Comparison of ENCODE assay signal across 23 cellular contexts in genomic region chr2:228767196-228767595, GRCh38.
DNase-seq lines count a peak whose midpoint lies in the region; ATAC-seq and TF ChIP-seq lines count a peak whose summit lies in the region.
"Had no signal": no experiment of that assay in that cellular context is flagged by ENCODE, and none has a peak within 500 bp of the region (broad histone marks: within the 10 kb centered on the region; RNA-seq: fewer than 3 reads in every experiment).

No MANE protein-coding gene starts in this region.

- H3K27ac ChIP-seq in heart left ventricle (no peak overlapping the region), right atrium auricular region (peak overlapping the region in 1 of 2 donors; percentile 37), heart right ventricle (no peak overlapping the region)
- H3K27ac ChIP-seq: A549, upper lobe of right lung had no signal

- DNase-seq in heart left ventricle (no peak), right atrium auricular region (ENCODE audit: low spot score) (no peak), astrocyte of the cerebellum (ENCODE audit: low read depth) (peak; percentile 37), heart right ventricle (no peak), NCI-H187 (lab: John Stamatoyannopoulos, UW) (no peak), KG1 (lab: John Stamatoyannopoulos, UW) (no peak), HuH-7.5 (ENCODE audit: low spot score) (no peak)
- DNase-seq: activated CD8-positive, alpha-beta T cell treated with anti-CD3 and anti-CD28 coated beads for 36 hours; activated T-cell treated with anti-CD3 and anti-CD28 coated beads, Interleukin-2, amount 50 U/mL, for 72 hours; CD8-positive, alpha-beta T cell; cerebellar nuclear complex; DMS79 treated with DMSO at 0.1 percent for 48 hours; immature natural killer cell; MV-4-11; naive thymus-derived CD8-positive, alpha-beta T cell; NCI-H2081; NCI-H510A treated with DMSO at 0.1 percent for 48 hours; SHP77; stimulated activated naive CD4-positive, alpha-beta T cell; upper lobe of right lung had no signal

- H3K36me3 ChIP-seq in heart left ventricle (no peaks in the 10 kb centered on the region), right atrium auricular region (no peaks in the 10 kb centered on the region), heart right ventricle (no peaks in the 10 kb centered on the region)
- H3K36me3 ChIP-seq: upper lobe of right lung had no signal

- peak; percentile 46 to 81 (median 58) for ATAC-seq in heart left ventricle
- peak in 6 of 8 donors; percentile 41 to 86 (median 63) for ATAC-seq in heart right ventricle
- ATAC-seq in HG03108 (IDR thresholded peaks at IDR 0.05; ENCODE audit: unreplicated experiment), result no peak
- ATAC-seq: A549; activated CD8-positive, alpha-beta T cell treated with anti-CD3 and anti-CD28 coated beads for 36 hours; activated T-cell treated with anti-CD3 and anti-CD28 coated beads, Interleukin-2, amount 50 U/mL, for 72 hours; CD8-positive, alpha-beta T cell; naive thymus-derived CD8-positive, alpha-beta T cell; upper lobe of right lung; WTC11 had no signal

- no peak for TF ChIP-seq CTCF in heart left ventricle (IDR thresholded peaks at IDR 0.05)
- no peak for TF ChIP-seq CTCF in right atrium auricular region (IDR thresholded peaks at IDR 0.05)
- TF ChIP-seq CTCF in astrocyte of the cerebellum (IDR thresholded peaks at IDR 0.05; ENCODE audit: low read depth, low read length, missing control alignments), result no peak
- no peak for TF ChIP-seq CTCF in heart right ventricle (IDR thresholded peaks at IDR 0.05)

- intact Hi-C loops in heart left ventricle (cut with DNase I) (no loop called here), heart right ventricle (cut with DNase I) (no loop called here)

- H3K27me3 ChIP-seq in heart left ventricle (no peaks in the 10 kb centered on the region), right atrium auricular region (no peaks in the 10 kb centered on the region), heart right ventricle (no peaks in the 10 kb centered on the region)
- H3K27me3 ChIP-seq: upper lobe of right lung had no signal

- H3K9me3 ChIP-seq in heart left ventricle (peaks cover 0 to 5% (median 0%) of the 10 kb centered on the region in 12 donors), right atrium auricular region (no peaks in the 10 kb centered on the region), heart right ventricle (no peaks in the 10 kb centered on the region)
- H3K9me3 ChIP-seq: A549, upper lobe of right lung had no signal

- H3K4me1 ChIP-seq in heart left ventricle, result peaks cover 0 to 11% (median 1%) of the 10 kb centered on the region in 12 donors
- peaks cover 0 to 10% of the 10 kb centered on the region in 2 donors for H3K4me1 ChIP-seq in right atrium auricular region
- peaks cover 0 to 11% (median 0%) of the 10 kb centered on the region in 9 donors for H3K4me1 ChIP-seq in heart right ventricle
- H3K4me1 ChIP-seq: A549 had no signal

- 26 to 59% (median 40%) methylated on average over 2 of the region's 2 CpGs for WGBS in heart left ventricle, 4 donors
- WGBS in heart right ventricle, 2 donors, result 62 to 63% methylated on average over 2 of the region's 2 CpGs

- TF ChIP-seq POLR2A in heart left ventricle (IDR thresholded peaks at IDR 0.05), result no peak

- H3K4me3 ChIP-seq in heart left ventricle, result no peak overlapping the region
- H3K4me3 ChIP-seq in right atrium auricular region, result no peak overlapping the region
- no peak overlapping the region for H3K4me3 ChIP-seq in astrocyte of the cerebellum (ENCODE audit: low read depth, low read length)
- no peak overlapping the region for H3K4me3 ChIP-seq in heart right ventricle
- H3K4me3 ChIP-seq: A549, upper lobe of right lung had no signal

- in situ Hi-C loops in astrocyte of the cerebellum (cut with HindIII; ENCODE audit: low sequenced_read_pairs), result no loop called here
